ENCODE assay signal across 1 cellular context in the genomic region with DNA sequence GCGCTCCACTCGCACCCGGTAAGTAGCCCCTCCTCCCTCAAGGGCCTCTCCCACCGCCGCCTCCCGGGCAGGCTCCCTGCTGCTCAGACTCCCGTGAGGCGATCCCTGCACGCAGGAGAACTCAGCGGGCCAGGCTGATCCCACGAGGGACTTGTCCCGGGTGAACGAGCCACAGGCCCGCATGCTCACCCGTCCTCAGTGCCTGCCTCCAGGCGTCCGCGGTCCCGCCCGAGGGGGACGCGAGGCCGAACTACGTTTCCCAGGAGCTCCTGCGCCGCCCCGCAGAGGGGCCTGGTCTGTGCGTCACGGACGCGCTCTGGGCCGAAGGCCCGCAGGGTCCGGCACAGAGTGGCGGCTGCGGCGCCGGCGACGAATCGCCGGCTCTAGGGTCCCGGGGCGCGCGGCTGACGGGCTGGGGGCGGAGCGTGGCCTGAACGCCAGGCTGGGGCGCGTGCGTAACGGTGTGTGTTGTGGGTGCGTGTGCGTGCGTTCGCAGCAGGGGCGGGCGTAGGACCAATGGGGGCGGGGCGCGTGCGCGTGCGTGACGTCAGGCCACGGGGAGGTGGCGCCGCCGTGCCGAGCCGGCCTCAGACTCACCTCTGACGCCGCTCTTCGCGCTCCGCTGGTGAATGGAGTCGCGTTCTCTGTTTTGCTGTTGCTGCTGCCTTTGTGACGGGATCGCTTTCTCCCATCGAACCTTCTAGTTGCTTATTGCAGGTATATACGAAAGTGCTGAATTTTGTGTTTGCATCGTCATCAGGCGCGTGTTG.
TF ChIP-seq lines count a peak whose summit lies in the region.

A gene (plus strand): TSS at position 590 of the 770 bp plus-strand sequence. CDS start 13,866 bp downstream, outside the sequence.
A gene (minus strand): TSS at position 237 of the 770 bp plus-strand sequence. CDS start 8,356 bp downstream, outside the sequence.

TF ChIP-seq in HEK293, 187 proteins besides CTCF, POLR2A, EP300 and RAD21 (continued from another document):
- TF ChIP-seq, protein P1, sequence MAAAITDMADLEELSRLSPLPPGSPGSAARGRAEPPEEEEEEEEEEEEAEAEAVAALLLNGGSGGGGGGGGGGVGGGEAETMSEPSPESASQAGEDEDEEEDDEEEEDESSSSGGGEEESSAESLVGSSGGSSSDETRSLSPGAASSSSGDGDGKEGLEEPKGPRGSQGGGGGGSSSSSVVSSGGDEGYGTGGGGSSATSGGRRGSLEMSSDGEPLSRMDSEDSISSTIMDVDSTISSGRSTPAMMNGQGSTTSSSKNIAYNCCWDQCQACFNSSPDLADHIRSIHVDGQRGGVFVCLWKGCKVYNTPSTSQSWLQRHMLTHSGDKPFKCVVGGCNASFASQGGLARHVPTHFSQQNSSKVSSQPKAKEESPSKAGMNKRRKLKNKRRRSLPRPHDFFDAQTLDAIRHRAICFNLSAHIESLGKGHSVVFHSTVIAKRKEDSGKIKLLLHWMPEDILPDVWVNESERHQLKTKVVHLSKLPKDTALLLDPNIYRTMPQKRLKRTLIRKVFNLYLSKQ (tag by site-specific recombination; IDR thresholded peaks at IDR 0.05; ENCODE audit: borderline replicate concordance) = no peak
- peak; percentile 85; the same call in 1 of the 2 replicates for TF ChIP-seq ZNF777 (tag by site-specific recombination; IDR thresholded peaks at IDR 0.05; ENCODE audit: borderline replicate concordance)
- peak; percentile 54; the same call in 1 of the 2 replicates for TF ChIP-seq ZNF169 (tag by site-specific recombination; IDR thresholded peaks at IDR 0.05)
- no peak for TF ChIP-seq ZNF37A (tag by site-specific recombination; IDR thresholded peaks at IDR 0.05)
- no peak for TF ChIP-seq ZNF791 (tag by site-specific recombination; IDR thresholded peaks at IDR 0.05)
- TF ChIP-seq ZEB2 (tag by site-specific recombination; IDR thresholded peaks at IDR 0.05) = peak; percentile 74
- no peak; the same call in 1 of the 2 replicates for TF ChIP-seq BCL11B (tag by site-specific recombination; IDR thresholded peaks at IDR 0.05; ENCODE audit: low read depth)
- TF ChIP-seq, protein P2, sequence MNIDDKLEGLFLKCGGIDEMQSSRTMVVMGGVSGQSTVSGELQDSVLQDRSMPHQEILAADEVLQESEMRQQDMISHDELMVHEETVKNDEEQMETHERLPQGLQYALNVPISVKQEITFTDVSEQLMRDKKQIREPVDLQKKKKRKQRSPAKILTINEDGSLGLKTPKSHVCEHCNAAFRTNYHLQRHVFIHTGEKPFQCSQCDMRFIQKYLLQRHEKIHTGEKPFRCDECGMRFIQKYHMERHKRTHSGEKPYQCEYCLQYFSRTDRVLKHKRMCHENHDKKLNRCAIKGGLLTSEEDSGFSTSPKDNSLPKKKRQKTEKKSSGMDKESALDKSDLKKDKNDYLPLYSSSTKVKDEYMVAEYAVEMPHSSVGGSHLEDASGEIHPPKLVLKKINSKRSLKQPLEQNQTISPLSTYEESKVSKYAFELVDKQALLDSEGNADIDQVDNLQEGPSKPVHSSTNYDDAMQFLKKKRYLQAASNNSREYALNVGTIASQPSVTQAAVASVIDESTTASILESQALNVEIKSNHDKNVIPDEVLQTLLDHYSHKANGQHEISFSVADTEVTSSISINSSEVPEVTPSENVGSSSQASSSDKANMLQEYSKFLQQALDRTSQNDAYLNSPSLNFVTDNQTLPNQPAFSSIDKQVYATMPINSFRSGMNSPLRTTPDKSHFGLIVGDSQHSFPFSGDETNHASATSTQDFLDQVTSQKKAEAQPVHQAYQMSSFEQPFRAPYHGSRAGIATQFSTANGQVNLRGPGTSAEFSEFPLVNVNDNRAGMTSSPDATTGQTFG (tag by site-specific recombination; IDR thresholded peaks at IDR 0.05; ENCODE audit: borderline replicate concordance) = no peak
- TF ChIP-seq ZNF266 (tag by site-specific recombination; IDR thresholded peaks at IDR 0.05; ENCODE audit: low read depth) = no peak
- peak; percentile 86; the same call in 1 of the 2 replicates for TF ChIP-seq ZNF561 (tag by site-specific recombination; IDR thresholded peaks at IDR 0.05; ENCODE audit: borderline replicate concordance)
